8 cellular contexts compared by ENCODE assay signal in the genomic region with DNA sequence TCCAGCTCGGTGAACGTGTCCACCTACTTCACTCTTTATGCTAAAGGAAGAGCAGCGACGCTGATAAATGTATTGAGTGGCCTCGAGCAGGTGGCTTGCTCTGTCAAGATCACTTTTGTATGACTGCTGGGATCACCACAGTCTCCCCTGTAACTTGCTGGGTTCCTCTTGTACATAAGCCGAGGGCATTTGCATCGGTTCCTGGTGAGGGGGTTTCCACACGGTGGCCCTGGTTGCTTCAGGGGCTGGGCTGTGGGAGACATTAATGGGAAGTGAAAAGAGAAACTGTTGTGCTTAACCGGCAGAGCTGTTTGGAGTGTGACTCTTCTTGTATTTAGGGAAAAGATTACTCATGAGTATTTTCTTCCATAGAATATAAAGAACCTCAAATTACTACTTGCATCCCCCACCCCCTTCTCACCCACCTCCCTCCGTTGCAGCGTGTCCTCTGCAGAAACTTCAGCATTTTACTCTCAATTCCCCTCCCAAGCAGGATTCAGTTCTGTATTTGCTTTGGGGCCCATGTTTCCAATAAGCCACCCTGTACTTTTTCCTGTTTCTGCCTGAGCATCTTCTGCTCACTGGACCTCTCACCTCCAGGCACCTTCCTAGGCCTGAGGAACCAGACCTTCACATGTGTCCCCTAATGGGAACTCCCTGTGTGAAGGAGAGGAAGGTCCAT.
DNase-seq lines count a peak whose midpoint lies in the region; ATAC-seq and TF ChIP-seq lines count a peak whose summit lies in the region.

No MANE protein-coding gene starts in this region.

- peaks cover 6% of the 10 kb centered on the region for H3K9me3 Mint-ChIP-seq in activated CD4-positive, alpha-beta T cell treated with anti-CD3 and anti-CD28 coated beads, Interleukin-2, amount 10 ng/mL, durations not matched to agents 24 days and 14 days

- ATAC-seq in GM19351 (IDR thresholded peaks at IDR 0.05; ENCODE audit: unreplicated experiment) = peak; percentile 90
- peak; percentile 92 for ATAC-seq in HG03342 (IDR thresholded peaks at IDR 0.05; ENCODE audit: unreplicated experiment)
- no peak for ATAC-seq in thoracic aorta (ENCODE audit: insufficient number of reproducible peaks, low FRiP score, low read depth)

- no peaks in the 10 kb centered on the region for H3K9me3 ChIP-seq in thoracic aorta

- no peak for TF ChIP-seq CTCF in thoracic aorta (IDR thresholded peaks at IDR 0.05)

- H3K36me3 Mint-ChIP-seq in activated CD4-positive, alpha-beta T cell treated with anti-CD3 and anti-CD28 coated beads, Interleukin-2, amount 10 ng/mL, durations not matched to agents 24 days and 14 days (ENCODE audit: low read depth) = peaks cover 69% of the 10 kb centered on the region

- DNase-seq in COLO668 (lab: John Stamatoyannopoulos, UW; ENCODE audit: unreplicated experiment) (peak; percentile 24), left kidney (ENCODE audit: low read depth, low spot score) (peak; percentile 16), thoracic aorta (ENCODE audit: low spot score) (no peak), NCI-H1694 (lab: John Stamatoyannopoulos, UW) (no peak), glomerular visceral epithelial cell (ENCODE audit: extremely low spot score) (no peak)
- peak; percentile 84 for DNase-seq in activated CD4-positive, alpha-beta T cell treated with anti-CD3 and anti-CD28 coated beads, Interleukin-2, amount 10 ng/mL, durations not matched to agents 24 days and 14 days

- H3K4me3 ChIP-seq in thoracic aorta = no peak overlapping the region

- intact Hi-C loops in activated CD4-positive, alpha-beta T cell treated with anti-CD3 and anti-CD28 coated beads, Interleukin-2, amount 10 ng/mL, durations not matched to agents 24 days and 14 days (cut with micrococcal nuclease) = loop anchor here (1.0 to 2.0 kb wide), 12 partner anchors 24 to 256 kb away; a partner anchor contains a TSS

- no peaks in the 10 kb centered on the region for H3K27me3 Mint-ChIP-seq in activated CD4-positive, alpha-beta T cell treated with anti-CD3 and anti-CD28 coated beads, Interleukin-2, amount 10 ng/mL, durations not matched to agents 24 days and 14 days

- H3K27me3 ChIP-seq in thoracic aorta (replicated peaks; ENCODE audit: insufficient read depth) = no peaks in the 10 kb centered on the region

- peaks cover 75% of the 10 kb centered on the region for H3K4me1 Mint-ChIP-seq in activated CD4-positive, alpha-beta T cell treated with anti-CD3 and anti-CD28 coated beads, Interleukin-2, amount 10 ng/mL, durations not matched to agents 24 days and 14 days

- H3K4me3 Mint-ChIP-seq in activated CD4-positive, alpha-beta T cell treated with anti-CD3 and anti-CD28 coated beads, Interleukin-2, amount 10 ng/mL, durations not matched to agents 24 days and 14 days = peak overlapping the region; percentile 55

- H3K27ac ChIP-seq in thoracic aorta = peak overlapping the region; percentile 40 to 64

- no peaks in the 10 kb centered on the region for H3K36me3 ChIP-seq in thoracic aorta

- H3K4me1 ChIP-seq in thoracic aorta (ENCODE audit: control insufficient read depth in 1 of 2, low read depth in 2 of 2) = peaks cover 61 to 90% of the 10 kb centered on the region in 2 donors

- peak overlapping the region; percentile 97 for H3K27ac Mint-ChIP-seq in activated CD4-positive, alpha-beta T cell treated with anti-CD3 and anti-CD28 coated beads, Interleukin-2, amount 10 ng/mL, durations not matched to agents 24 days and 14 days

Comparison
In these comparisons a context has a peak if more than half of its experiments do, and no peak if none do; other contexts are left out.
1. DNase-seq: peak in COLO668 (single experiment), activated CD4-positive, alpha-beta T cell treated with anti-CD3 and anti-CD28 coated beads, Interleukin-2, amount 10 ng/mL, durations not matched to agents 24 days and 14 days (single experiment) and left kidney (single experiment); none in thoracic aorta (single experiment), NCI-H1694 (single experiment) and glomerular visceral epithelial cell (single experiment).